Comparison of ENCODE assay signal across 20 cellular contexts in the genomic region with DNA sequence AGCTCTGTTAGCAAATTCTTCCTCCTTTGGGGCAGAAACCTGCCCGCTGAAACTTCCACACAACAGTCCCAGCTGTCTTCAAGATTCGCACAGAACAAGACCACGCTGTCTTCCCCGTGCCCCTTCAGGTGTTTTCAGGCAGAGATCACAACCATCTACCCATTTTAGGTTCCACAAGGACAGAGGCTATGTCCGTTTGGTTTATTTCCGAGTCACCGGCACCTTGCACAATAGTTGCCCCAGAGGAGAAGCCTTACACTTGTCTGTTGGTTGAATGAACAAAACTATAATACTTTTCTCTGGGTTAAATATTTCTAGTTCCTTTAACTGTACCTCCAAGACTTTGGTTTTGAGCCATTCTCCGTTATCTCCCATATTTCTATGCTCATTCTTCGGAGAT.
"Had no signal": no experiment of that assay in that cellular context is flagged by ENCODE, and none has a peak within 500 bp of the region (broad histone marks: within the 10 kb centered on the region; RNA-seq: fewer than 3 reads in every experiment).

No MANE protein-coding gene starts in this region.

- DNase-seq: activated CD4-positive, alpha-beta T cell treated with anti-CD3 and anti-CD28 coated beads, Interleukin-2, amount 10 ng/mL, durations not matched to agents 7 days and 5 days; activated CD4-positive, CD25-positive, alpha-beta regulatory T cell treated with anti-CD3 and anti-CD28 coated beads, Interleukin-2, amount 50 U/mL, for 72 hours; activated CD8-positive, alpha-beta memory T cell treated with anti-CD3 and anti-CD28 coated beads, Interleukin-2, amount 10 ng/mL, durations not matched to agents 7 days and 5 days; activated CD8-positive, alpha-beta T cell treated with anti-CD3 and anti-CD28 coated beads for 36 hours; activated effector memory CD4-positive, alpha-beta T cell treated with anti-CD3 and anti-CD28 coated beads, Interleukin-2, amount 50 U/mL, for 16 hours; activated naive CD4-positive, alpha-beta T cell treated with anti-CD3 and anti-CD28 coated beads, Interleukin-2, amount 10 ng/mL, durations not matched to agents 7 days and 5 days; activated T-cell treated with anti-CD3 and anti-CD28 coated beads for 4 hours; amygdala; colonic mucosa; dorsolateral prefrontal cortex; glutamatergic neuron; left cardiac atrium; retina; stimulated activated CD4-positive, alpha-beta T cell treated with anti-CD3 and anti-CD28 coated beads, Interleukin-2, amount 100 ng/mL, for 48 hours; stimulated activated CD8-positive, alpha-beta memory T cell treated with anti-CD3 and anti-CD28 coated beads, Interleukin-4, amount 100 ng/mL, for 48 hours; stimulated activated naive B cell treated with anti-CD40 and anti-IgM and Interleukin-4, amounts not matched to agents 10 μg/mL and 1 μg/mL and 100 μg/mL, for 72 hours; testis; WERI-Rb-1 had no signal

- H3K27me3 ChIP-seq: colonic mucosa, dorsolateral prefrontal cortex, hepatocyte, testis, vagina had no signal

- H3K27ac ChIP-seq: colonic mucosa, dorsolateral prefrontal cortex, hepatocyte, testis, vagina, WERI-Rb-1 had no signal

- ATAC-seq: activated CD8-positive, alpha-beta memory T cell treated with anti-CD3 and anti-CD28 coated beads, Interleukin-2, amount 10 ng/mL, durations not matched to agents 7 days and 5 days; activated CD8-positive, alpha-beta T cell treated with anti-CD3 and anti-CD28 coated beads for 36 hours; left cardiac atrium; stimulated activated naive B cell treated with anti-CD40 and anti-IgM and Interleukin-4, amounts not matched to agents 10 μg/mL and 1 μg/mL and 100 μg/mL, for 72 hours had no signal

- H3K4me2 ChIP-seq: hepatocyte had no signal

- H2AFZ ChIP-seq: hepatocyte had no signal

- H3K9me3 ChIP-seq: colonic mucosa, testis, vagina had no signal

- H3K79me2 ChIP-seq: hepatocyte had no signal

- H3K36me3 ChIP-seq: colonic mucosa, vagina, WERI-Rb-1 had no signal

- H3K4me1 ChIP-seq: colonic mucosa, testis, vagina had no signal

- H3K4me3 ChIP-seq: colonic mucosa, dorsolateral prefrontal cortex, hepatocyte, testis, vagina had no signal
